1 cellular context compared by ENCODE assay signal in genomic region chr19:57240311-57241090, GRCh38.
TF ChIP-seq lines count a peak whose summit lies in the region.

Gene ZNF805 (plus strand): TSS chr19:57240632. CDS start chr19:57240892, 260 bp downstream.

TF ChIP-seq in HEK293, 187 proteins besides CTCF, POLR2A, EP300 and RAD21 (continued from another document and continues in another):
- no peak for TF ChIP-seq INSM2 (tag by site-specific recombination; IDR thresholded peaks at IDR 0.05)
- no peak for TF ChIP-seq ZNF274 (IDR thresholded peaks at IDR 0.05; ENCODE audit: low read length)
- no peak for TF ChIP-seq ZNF274 (tag by site-specific recombination; IDR thresholded peaks at IDR 0.05; ENCODE audit: borderline replicate concordance)
- TF ChIP-seq TRIM28 (IDR thresholded peaks at IDR 0.05; ENCODE audit: borderline replicate concordance, low read length): no peak
- peak; percentile 96 for TF ChIP-seq ZNF518A (tag by site-specific recombination; conservative IDR thresholded peaks at IDR 0.05; ENCODE audit: low read depth)
- no peak for TF ChIP-seq ZNF544 (tag by site-specific recombination; IDR thresholded peaks at IDR 0.05)
- peak; percentile 57; the same call in 1 of the 2 replicates for TF ChIP-seq ZNF660 (tag by site-specific recombination; IDR thresholded peaks at IDR 0.05)
- no peak for TF ChIP-seq ZNF645 (tag by site-specific recombination; IDR thresholded peaks at IDR 0.05)
- TF ChIP-seq ZFHX2 (tag by site-specific recombination; conservative IDR thresholded peaks at IDR 0.05): peak; percentile 78
- TF ChIP-seq HOXC10 (CRISPR knock-in tag; IDR thresholded peaks at IDR 0.05): peak; percentile 88; the same call in 1 of the 2 replicates
- TF ChIP-seq ZNF292 (tag by site-specific recombination; IDR thresholded peaks at IDR 0.05; ENCODE audit: borderline replicate concordance, low read depth): no peak
- peak; percentile 79 for TF ChIP-seq ZBTB11 (tag by site-specific recombination; conservative IDR thresholded peaks at IDR 0.05; ENCODE audit: low read depth)
- TF ChIP-seq ZNF280C (tag by site-specific recombination; IDR thresholded peaks at IDR 0.05): no peak
- 0 out of 2 replicates have a peak, but pooled peaks have one; percentile 42 for TF ChIP-seq ZNF692 (tag by site-specific recombination; IDR thresholded peaks at IDR 0.05)
- no peak for TF ChIP-seq ZNF362 (tag by site-specific recombination; IDR thresholded peaks at IDR 0.05)
- TF ChIP-seq GLIS1 (tag by site-specific recombination; IDR thresholded peaks at IDR 0.05): peak; percentile 49; the same call in 1 of the 2 replicates
- TF ChIP-seq ZNF157 (tag by site-specific recombination; IDR thresholded peaks at IDR 0.05): no peak
- TF ChIP-seq PRDM4 (tag by site-specific recombination; IDR thresholded peaks at IDR 0.05): 0 out of 2 replicates have a peak, but pooled peaks have one; percentile 8
- TF ChIP-seq SP7 (tag by site-specific recombination; IDR thresholded peaks at IDR 0.05): peak; percentile 64
- no peak for TF ChIP-seq ZNF837 (tag by site-specific recombination; IDR thresholded peaks at IDR 0.05)
- no peak for TF ChIP-seq GFI1B (tag by site-specific recombination; IDR thresholded peaks at IDR 0.05)
- no peak for TF ChIP-seq ZNF26 (tag by site-specific recombination; IDR thresholded peaks at IDR 0.05)
- peak; percentile 96 for TF ChIP-seq KLF7 (tag by site-specific recombination; IDR thresholded peaks at IDR 0.05; ENCODE audit: borderline replicate concordance)
- TF ChIP-seq MEIS1 (CRISPR knock-in tag; IDR thresholded peaks at IDR 0.05; ENCODE audit: borderline replicate concordance): 0 out of 2 replicates have a peak, but pooled peaks have one; percentile 7
- TF ChIP-seq ZNF785 (tag by site-specific recombination; IDR thresholded peaks at IDR 0.05): no peak
- no peak for TF ChIP-seq ZBTB7A (tag by site-specific recombination; IDR thresholded peaks at IDR 0.05; ENCODE audit: low read depth)
- TF ChIP-seq IKZF3 (tag by site-specific recombination; IDR thresholded peaks at IDR 0.05): no peak
- TF ChIP-seq ZBTB6 (tag by site-specific recombination; IDR thresholded peaks at IDR 0.05): 0 out of 2 replicates have a peak, but pooled peaks have one; percentile 20
- no peak for TF ChIP-seq ZNF221 (tag by site-specific recombination; IDR thresholded peaks at IDR 0.05; ENCODE audit: borderline replicate concordance)
- no peak for TF ChIP-seq ZNF223 (tag by site-specific recombination; IDR thresholded peaks at IDR 0.05)
